ENCODE assay signal across 8 cellular contexts in the genomic region with DNA sequence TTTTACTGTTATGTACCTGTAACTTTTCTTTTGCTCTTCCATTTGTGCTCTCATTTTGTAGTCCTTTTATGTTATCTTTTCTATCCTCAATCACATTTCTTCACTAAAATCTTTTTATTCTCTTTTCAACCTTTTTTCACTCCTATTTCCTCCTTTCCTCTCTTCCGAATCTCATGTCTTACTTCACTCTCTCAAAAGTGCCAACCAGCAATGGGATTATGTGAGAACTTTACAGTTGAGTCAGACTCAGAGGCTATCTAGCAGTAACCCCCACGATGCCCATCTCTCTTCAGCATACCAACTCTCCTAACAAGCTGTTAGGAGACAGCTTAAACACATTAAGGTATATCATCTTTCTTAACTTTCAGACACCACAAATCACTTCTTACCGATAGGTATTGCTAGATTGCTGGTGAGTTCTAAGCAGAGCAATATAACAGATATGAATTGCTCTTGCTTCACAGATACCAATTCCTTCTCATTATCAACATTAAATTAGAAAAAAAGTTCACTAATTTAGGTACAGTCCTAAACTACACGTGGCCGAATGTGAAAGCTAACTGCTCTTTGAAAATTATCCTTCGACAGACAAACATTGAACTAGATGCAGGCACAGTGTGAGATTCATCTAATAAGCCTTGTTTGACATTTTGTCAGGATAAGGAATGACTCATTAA. TPM values are rescaled to one million over a fixed set of nuclear protein-coding genes. Genes with fewer than 3 reads are reported as not detected.
DNase-seq lines count a peak whose midpoint lies in the region; ATAC-seq and TF ChIP-seq lines count a peak whose summit lies in the region.

No MANE protein-coding gene starts in this region.

- no peak for ATAC-seq in GM19452 (IDR thresholded peaks at IDR 0.05; ENCODE audit: unreplicated experiment)

- H3K27ac Mint-ChIP-seq in CD14-positive monocyte: no peak overlapping the region
- peak overlapping the region in 1 of 3 donors; percentile 51 for H3K27ac Mint-ChIP-seq in IgD-negative memory B cell
- no peak overlapping the region for H3K27ac Mint-ChIP-seq in nephron

- H3K27me3 Mint-ChIP-seq in CD14-positive monocyte (ENCODE audit: low read depth in 3 of 3): peaks cover 38 to 47% (median 40%) of the 10 kb centered on the region in 3 donors
- H3K27me3 Mint-ChIP-seq in IgD-negative memory B cell: peaks cover 4% of the 10 kb centered on the region
- peaks cover 27% of the 10 kb centered on the region for H3K27me3 Mint-ChIP-seq in nephron (ENCODE audit: low read depth)

- intact Hi-C loops in CD14-positive monocyte (cut with micrococcal nuclease): no loop called here

- H3K9me3 Mint-ChIP-seq in CD14-positive monocyte (peaks cover 0 to 5% (median 3%) of the 10 kb centered on the region in 7 donors), IgD-negative memory B cell (peaks cover 0 to 3% (median under 1%) of the 10 kb centered on the region in 3 donors), nephron (peaks cover 3% of the 10 kb centered on the region)

- DNase-seq in CD14-positive monocyte (ENCODE audit: low spot score) (no peak), coronary artery (ENCODE audit: low spot score) (no peak), ecto neural progenitor cell (ENCODE audit: low spot score) (no peak), inferior parietal cortex (ENCODE audit: extremely low spot score) (no peak), NAMALWA (ENCODE audit: low spot score) (no peak)

- H3K4me3 Mint-ChIP-seq in CD14-positive monocyte (peak overlapping the region; percentile 74 to 87), IgD-negative memory B cell (peak overlapping the region; percentile 67 to 91 (median 85)), nephron (peak overlapping the region; percentile 76 to 85 (median 77))

- no peak for TF ChIP-seq CTCF in CD14-positive monocyte (IDR thresholded peaks at IDR 0.05)
- no peak for TF ChIP-seq CTCF in coronary artery (IDR thresholded peaks at IDR 0.05)
- TF ChIP-seq CTCF in nephron (IDR thresholded peaks at IDR 0.05; ENCODE audit: unreplicated experiment in 3 of 3): no peak

- H3K4me1 Mint-ChIP-seq in CD14-positive monocyte (peaks cover 19% of the 10 kb centered on the region), IgD-negative memory B cell (peaks cover 6 to 20% (median 8%) of the 10 kb centered on the region in 3 donors), nephron (peaks cover 14% of the 10 kb centered on the region)

- peak overlapping the region; percentile 93 for H3K4me3 ChIP-seq in coronary artery

- H3K36me3 Mint-ChIP-seq in CD14-positive monocyte: no peaks in the 10 kb centered on the region
- H3K36me3 Mint-ChIP-seq in IgD-negative memory B cell: peaks cover 4% of the 10 kb centered on the region
- H3K36me3 Mint-ChIP-seq in nephron (ENCODE audit: low read depth): no peaks in the 10 kb centered on the region

- peak overlapping the region; percentile 64 to 83 for H3K27ac ChIP-seq in coronary artery

RNA-seq across cellular contexts. Expression of gene FAM184A, which starts 1.4 kb away (rescaled TPM):
- polyA plus RNA-seq in CD14-positive monocyte: not detected
- polyA plus RNA-seq in IgD-negative memory B cell: 0.09 TPM
